ENCODE assay signal across 21 cellular contexts in the genomic region with DNA sequence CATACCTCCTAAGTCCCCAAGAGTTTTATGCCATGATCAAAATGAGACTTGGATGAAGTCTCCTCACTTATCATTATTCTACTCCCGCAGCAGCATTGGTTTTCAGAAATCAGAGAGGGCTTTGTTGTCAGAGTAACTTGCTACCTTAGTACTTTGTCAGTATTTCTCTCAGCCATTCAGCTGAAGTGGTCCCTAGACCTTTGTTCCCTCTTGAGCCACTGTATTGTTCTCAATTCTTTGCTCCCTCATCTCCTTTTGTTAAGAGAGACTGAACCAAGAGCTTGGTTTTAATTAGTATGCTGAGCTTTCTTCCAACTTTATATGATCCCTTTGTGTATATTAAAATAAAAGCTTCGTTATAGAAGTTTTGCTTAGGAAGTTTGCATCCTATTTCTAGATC.
DNase-seq lines count a peak whose midpoint lies in the region; ATAC-seq and TF ChIP-seq lines count a peak whose summit lies in the region.
"Had no signal": no experiment of that assay in that cellular context is flagged by ENCODE, and none has a peak within 500 bp of the region (broad histone marks: within the 10 kb centered on the region; RNA-seq: fewer than 3 reads in every experiment).

No MANE protein-coding gene starts in this region.

- no peak overlapping the region for H2AK5ac ChIP-seq in trophoblast cell (ENCODE audit: low read length)

- H3K9me3 Mint-ChIP-seq in activated CD8-positive, alpha-beta T cell treated with anti-CD3 and anti-CD28 coated beads for 36 hours, result no peaks in the 10 kb centered on the region
- peaks cover 3% of the 10 kb centered on the region for H3K9me3 Mint-ChIP-seq in activated CD8-positive, alpha-beta T cell treated with anti-CD3 and anti-CD28 coated beads, Interleukin-2, amount 10 ng/mL, durations not matched to agents 7 days and 5 days (ENCODE audit: insufficient read depth)
- H3K9me3 Mint-ChIP-seq in endodermal cell, result no peaks in the 10 kb centered on the region

- H3K4me2 ChIP-seq in trophoblast cell (ENCODE audit: low read length), result no peak overlapping the region
- H3K4me2 ChIP-seq: hepatocyte had no signal

- no peaks in the 10 kb centered on the region for H3K79me1 ChIP-seq in trophoblast cell (ENCODE audit: low read length)

- 86 to 88% methylated on average over 1 of the region's 2 CpGs for WGBS in endodermal cell (ENCODE audit: insufficient coverage in 1 of 2, insufficient read length in 1 of 2), 2 experiments
- WGBS in trophoblast cell (ENCODE audit: extremely low coverage, insufficient coverage, insufficient read length), result no CpG with 5 or more reads among the region's 2 CpGs

- H3K4me1 ChIP-seq in endodermal cell (ENCODE audit: control insufficient read depth, insufficient read depth, low read length) (peaks cover 6% of the 10 kb centered on the region), Peyer's patch (peaks cover 0 to 6% (median 0%) of the 10 kb centered on the region in 4 donors), trophoblast cell (ENCODE audit: control insufficient read depth in 1 of 2, insufficient read depth in 2 of 2, low read length in 2 of 2) (no peaks in the 10 kb centered on the region)
- H3K4me1 ChIP-seq: uterus had no signal

- no peak overlapping the region for H2AFZ ChIP-seq in trophoblast cell (ENCODE audit: insufficient read depth, low read length, poor library complexity)
- H2AFZ ChIP-seq: hepatocyte had no signal

- H3K36me3 Mint-ChIP-seq in activated CD8-positive, alpha-beta T cell treated with anti-CD3 and anti-CD28 coated beads for 36 hours (ENCODE audit: low read depth), result peaks cover 51% of the 10 kb centered on the region
- peaks cover 77% of the 10 kb centered on the region for H3K36me3 Mint-ChIP-seq in activated CD8-positive, alpha-beta T cell treated with anti-CD3 and anti-CD28 coated beads, Interleukin-2, amount 10 ng/mL, durations not matched to agents 7 days and 5 days (ENCODE audit: low read depth)
- peaks cover 9% of the 10 kb centered on the region for H3K36me3 Mint-ChIP-seq in T-helper 17 cell (ENCODE audit: low read depth)
- H3K36me3 Mint-ChIP-seq in endodermal cell (ENCODE audit: low read depth), result no peaks in the 10 kb centered on the region

- H3K4ac ChIP-seq in trophoblast cell (ENCODE audit: low read depth, low read length), result no peak overlapping the region

- no peak overlapping the region for H3K4me3 Mint-ChIP-seq in activated CD8-positive, alpha-beta T cell treated with anti-CD3 and anti-CD28 coated beads for 36 hours
- no peak overlapping the region for H3K4me3 Mint-ChIP-seq in activated CD8-positive, alpha-beta T cell treated with anti-CD3 and anti-CD28 coated beads, Interleukin-2, amount 10 ng/mL, durations not matched to agents 7 days and 5 days
- no peak overlapping the region for H3K4me3 Mint-ChIP-seq in T-helper 17 cell
- H3K4me3 Mint-ChIP-seq in endodermal cell, result no peak overlapping the region
- H3K4me3 Mint-ChIP-seq: activated CD8-positive, alpha-beta memory T cell treated with anti-CD3 and anti-CD28 coated beads, Interleukin-2, amount 10 ng/mL, durations not matched to agents 7 days and 5 days; activated naive CD8-positive, alpha-beta T cell treated with anti-CD3 and anti-CD28 coated beads, Interleukin-2, amount 10 ng/mL, durations not matched to agents 7 days and 5 days had no signal

- H3K27ac ChIP-seq in endodermal cell (ENCODE audit: low read depth, low read length) (peak overlapping the region; percentile 96), Peyer's patch (no peak overlapping the region), trophoblast cell (ENCODE audit: low read depth, low read length) (no peak overlapping the region)
- H3K27ac ChIP-seq: hepatocyte, right lobe of liver, stomach, uterus had no signal

- H3K79me2 ChIP-seq in trophoblast cell (ENCODE audit: control insufficient read depth, insufficient read depth, low read length, poor library complexity), result no peaks in the 10 kb centered on the region
- H3K79me2 ChIP-seq: hepatocyte had no signal

- H3K4me3 ChIP-seq in endodermal cell (ENCODE audit: low read length), result no peak overlapping the region
- no peak overlapping the region for H3K4me3 ChIP-seq in Peyer's patch
- H3K4me3 ChIP-seq in trophoblast cell (ENCODE audit: low read depth, low read length), result no peak overlapping the region
- H3K4me3 ChIP-seq: hepatocyte, right lobe of liver, stomach, uterus had no signal

- H4K8ac ChIP-seq in trophoblast cell (ENCODE audit: low read depth, low read length), result no peak overlapping the region

- no peak overlapping the region for H2BK5ac ChIP-seq in trophoblast cell (ENCODE audit: low read depth, low read length, poor library complexity)

- H2BK12ac ChIP-seq in trophoblast cell (ENCODE audit: low read length), result no peak overlapping the region

- H4K12ac ChIP-seq in trophoblast cell (ENCODE audit: low read depth, low read length), result no peak overlapping the region

- H3K9ac ChIP-seq in endodermal cell (ENCODE audit: extremely low read depth, low read length, poor library complexity, severe bottlenecking) (no peak overlapping the region), trophoblast cell (ENCODE audit: low read length) (no peak overlapping the region)

- H3K14ac ChIP-seq in trophoblast cell (ENCODE audit: low read length), result no peak overlapping the region

- H3K27me3 ChIP-seq in endodermal cell (ENCODE audit: control insufficient read depth, insufficient read depth, low read length, poor library complexity, severe bottlenecking) (no peaks in the 10 kb centered on the region), Peyer's patch (no peaks in the 10 kb centered on the region), trophoblast cell (ENCODE audit: insufficient read depth, low read length) (no peaks in the 10 kb centered on the region)
- H3K27me3 ChIP-seq: hepatocyte, right lobe of liver, stomach, uterus had no signal

- H3K27ac Mint-ChIP-seq in activated CD8-positive, alpha-beta T cell treated with anti-CD3 and anti-CD28 coated beads for 36 hours, result peak overlapping the region; percentile 46
- H3K27ac Mint-ChIP-seq in activated CD8-positive, alpha-beta T cell treated with anti-CD3 and anti-CD28 coated beads, Interleukin-2, amount 10 ng/mL, durations not matched to agents 7 days and 5 days, result no peak overlapping the region
- H3K27ac Mint-ChIP-seq in T-helper 17 cell (peak overlapping the region; percentile 83), endodermal cell (no peak overlapping the region)
- H3K27ac Mint-ChIP-seq: activated naive CD8-positive, alpha-beta T cell treated with anti-CD3 and anti-CD28 coated beads, Interleukin-2, amount 10 ng/mL, durations not matched to agents 7 days and 5 days had no signal

- TF ChIP-seq CTCF in activated CD8-positive, alpha-beta T cell treated with anti-CD3 and anti-CD28 coated beads for 36 hours (IDR thresholded peaks at IDR 0.05), result no peak
- no peak for TF ChIP-seq CTCF in endodermal cell (conservative IDR thresholded peaks at IDR 0.05)
- TF ChIP-seq CTCF in Peyer's patch (IDR thresholded peaks at IDR 0.05), result no peak

- POLR2A ChIA-PET in activated CD8-positive, alpha-beta T cell treated with anti-CD3 and anti-CD28 coated beads for 36 hours (lab: Charles Lee), result interaction anchor here (1.4 to 2.2 kb wide), 2 partner anchors 12 to 18 kb away, joined by 4 to 7 read pairs; no protein-coding TSS in a partner anchor
- POLR2A ChIA-PET in activated CD8-positive, alpha-beta T cell treated with anti-CD3 and anti-CD28 coated beads, Interleukin-2, amount 10 ng/mL, durations not matched to agents 7 days and 5 days (lab: Charles Lee), result interaction anchor here (0.9 kb wide), 1 partner anchor 74 kb away, joined by 4 read pairs; no protein-coding TSS in a partner anchor

- intact Hi-C loops in activated CD8-positive, alpha-beta T cell treated with anti-CD3 and anti-CD28 coated beads for 36 hours (cut with micrococcal nuclease), result no loop called here

- H2BK120ac ChIP-seq in trophoblast cell (ENCODE audit: insufficient read depth, low read length, poor library complexity), result no peak overlapping the region

- no peak for TF ChIP-seq POLR2A in Peyer's patch (IDR thresholded peaks at IDR 0.05)

- H3K9me3 ChIP-seq in T-helper 17 cell (ENCODE audit: control insufficient read depth, low read length, poor library complexity, severe bottlenecking), result no peaks in the 10 kb centered on the region
- H3K9me3 ChIP-seq in endodermal cell (ENCODE audit: control insufficient read depth, low read length), result no peaks in the 10 kb centered on the region
- no peaks in the 10 kb centered on the region for H3K9me3 ChIP-seq in Peyer's patch
- H3K9me3 ChIP-seq in trophoblast cell (ENCODE audit: insufficient read depth, low read depth, low read length), result no peaks in the 10 kb centered on the region
- H3K9me3 ChIP-seq: right lobe of liver, stomach, uterus had no signal

- no peak overlapping the region for H3K18ac ChIP-seq in trophoblast cell (ENCODE audit: low read length)

- H3K23ac ChIP-seq in trophoblast cell (ENCODE audit: low read length), result no peak overlapping the region

- CTCF ChIA-PET in activated CD8-positive, alpha-beta T cell treated with anti-CD3 and anti-CD28 coated beads for 36 hours (lab: Charles Lee), result interaction anchor here (1.5 kb wide), 1 partner anchor 9 kb away, joined by 4 read pairs; no protein-coding TSS in a partner anchor
- CTCF ChIA-PET in activated CD8-positive, alpha-beta T cell treated with anti-CD3 and anti-CD28 coated beads, Interleukin-2, amount 10 ng/mL, durations not matched to agents 7 days and 5 days (lab: Charles Lee), result interaction anchor here (0.7 to 1.1 kb wide), 2 partner anchors 13 to 19 kb away, joined by 3 read pairs; no protein-coding TSS in a partner anchor

- H3K36me3 ChIP-seq in endodermal cell (ENCODE audit: control insufficient read depth, insufficient read depth, low read length), result no peaks in the 10 kb centered on the region
- H3K36me3 ChIP-seq in Peyer's patch, result no peaks in the 10 kb centered on the region
- no peaks in the 10 kb centered on the region for H3K36me3 ChIP-seq in trophoblast cell (ENCODE audit: control insufficient read depth in 1 of 2, insufficient read depth in 2 of 2, low read length in 2 of 2)
- H3K36me3 ChIP-seq: right lobe of liver, stomach, uterus had no signal

- no peak overlapping the region for H4K91ac ChIP-seq in trophoblast cell (ENCODE audit: low read depth, low read length)

- no peaks in the 10 kb centered on the region for H3K27me3 Mint-ChIP-seq in activated CD8-positive, alpha-beta T cell treated with anti-CD3 and anti-CD28 coated beads for 36 hours
- no peaks in the 10 kb centered on the region for H3K27me3 Mint-ChIP-seq in activated CD8-positive, alpha-beta T cell treated with anti-CD3 and anti-CD28 coated beads, Interleukin-2, amount 10 ng/mL, durations not matched to agents 7 days and 5 days (ENCODE audit: low read depth)
- H3K27me3 Mint-ChIP-seq in T-helper 17 cell (no peaks in the 10 kb centered on the region), endodermal cell (ENCODE audit: insufficient read depth) (no peaks in the 10 kb centered on the region)
- H3K27me3 Mint-ChIP-seq: activated CD8-positive, alpha-beta memory T cell treated with anti-CD3 and anti-CD28 coated beads, Interleukin-2, amount 10 ng/mL, durations not matched to agents 7 days and 5 days; activated naive CD8-positive, alpha-beta T cell treated with anti-CD3 and anti-CD28 coated beads, Interleukin-2, amount 10 ng/mL, durations not matched to agents 7 days and 5 days had no signal

- H3K4me1 Mint-ChIP-seq in activated CD8-positive, alpha-beta T cell treated with anti-CD3 and anti-CD28 coated beads for 36 hours (ENCODE audit: low read depth), result peaks cover 69% of the 10 kb centered on the region
- peaks cover 71% of the 10 kb centered on the region for H3K4me1 Mint-ChIP-seq in activated CD8-positive, alpha-beta T cell treated with anti-CD3 and anti-CD28 coated beads, Interleukin-2, amount 10 ng/mL, durations not matched to agents 7 days and 5 days (ENCODE audit: low read depth)
- H3K4me1 Mint-ChIP-seq in T-helper 17 cell, result peaks cover 52% of the 10 kb centered on the region
- H3K4me1 Mint-ChIP-seq in endodermal cell, result peaks cover 4% of the 10 kb centered on the region

- no peak for ATAC-seq in activated CD8-positive, alpha-beta T cell treated with anti-CD3 and anti-CD28 coated beads for 36 hours
- ATAC-seq in activated CD8-positive, alpha-beta T cell treated with anti-CD3 and anti-CD28 coated beads, Interleukin-2, amount 10 ng/mL, durations not matched to agents 7 days and 5 days, result no peak
- no peak for ATAC-seq in T-helper 17 cell
- ATAC-seq: activated CD8-positive, alpha-beta memory T cell treated with anti-CD3 and anti-CD28 coated beads, Interleukin-2, amount 10 ng/mL, durations not matched to agents 7 days and 5 days; right lobe of liver had no signal

- no peak for DNase-seq in activated CD8-positive, alpha-beta T cell treated with anti-CD3 and anti-CD28 coated beads for 36 hours
- DNase-seq in activated CD8-positive, alpha-beta T cell treated with anti-CD3 and anti-CD28 coated beads, Interleukin-2, amount 10 ng/mL, durations not matched to agents 7 days and 5 days, result no peak
- DNase-seq in T-helper 17 cell, result no peak
- no peak for DNase-seq in endodermal cell
- peak; percentile 49 for DNase-seq in retina
- DNase-seq in GM19240 (ENCODE audit: insufficient read length, low spot score), result no peak
- no peak for DNase-seq in Peyer's patch
- DNase-seq in trophoblast cell, result no peak
- DNase-seq: activated CD8-positive, alpha-beta memory T cell treated with anti-CD3 and anti-CD28 coated beads, Interleukin-2, amount 10 ng/mL, durations not matched to agents 7 days and 5 days; activated naive CD8-positive, alpha-beta T cell treated with anti-CD3 and anti-CD28 coated beads, Interleukin-2, amount 10 ng/mL, durations not matched to agents 7 days and 5 days; effector memory CD4-positive, alpha-beta T cell; H7; Kasumi-1; kidney; mesendoderm; NCI-H446; nucleus accumbens; right lobe of liver; stomach; uterus had no signal

Comparison
In these comparisons a context has a peak if more than half of its experiments do, and no peak if none do; other contexts are left out.
1. H3K27ac Mint-ChIP-seq: peak in activated CD8-positive, alpha-beta T cell treated with anti-CD3 and anti-CD28 coated beads for 36 hours (single experiment) and T-helper 17 cell (single experiment); none in activated CD8-positive, alpha-beta T cell treated with anti-CD3 and anti-CD28 coated beads, Interleukin-2, amount 10 ng/mL, durations not matched to agents 7 days and 5 days (single experiment) and endodermal cell (single experiment).